ENCODE assay signal across 15 cellular contexts in the genomic region with DNA sequence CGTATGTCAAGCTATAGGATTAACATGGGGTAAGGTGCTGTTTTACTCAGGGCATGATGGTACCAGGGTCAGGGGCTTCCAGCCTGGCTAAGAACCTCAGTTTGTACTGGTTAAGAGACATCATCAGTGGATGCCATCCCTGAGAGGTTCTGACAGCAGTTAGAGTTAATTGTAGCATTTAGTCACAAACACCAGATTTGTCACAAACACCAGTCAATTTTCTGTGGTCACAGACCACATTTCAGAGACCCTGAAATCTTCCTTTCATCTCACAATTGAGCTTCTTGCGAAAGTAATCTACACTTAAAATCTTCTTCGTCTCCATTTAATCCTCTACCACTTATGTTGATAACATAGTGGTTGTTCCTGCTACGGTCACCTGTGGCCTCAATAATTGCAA.
"Had no signal": no experiment of that assay in that cellular context is flagged by ENCODE, and none has a peak within 500 bp of the region (broad histone marks: within the 10 kb centered on the region; RNA-seq: fewer than 3 reads in every experiment).

No MANE protein-coding gene starts in this region.

- ATAC-seq: left lobe of liver; natural killer cell treated with Interleukin-12 subunit alpha and Interleukin-12 subunit beta and Interleukin-15 and Interleukin-18, amount 100 ng/mL, for 72 hours; pancreas; sciatic nerve; stimulated activated memory B cell treated with anti-CD40 and anti-IgM and Interleukin-4, amounts not matched to agents 10 μg/mL and 1 μg/mL and 100 μg/mL, for 72 hours had no signal

- H3K4me1 Mint-ChIP-seq: stimulated activated memory B cell treated with anti-CD40 and anti-IgM and Interleukin-4, amounts not matched to agents 10 μg/mL and 1 μg/mL and 100 μg/mL, for 72 hours had no signal

- H3K27me3 Mint-ChIP-seq: stimulated activated memory B cell treated with anti-CD40 and anti-IgM and Interleukin-4, amounts not matched to agents 10 μg/mL and 1 μg/mL and 100 μg/mL, for 72 hours had no signal

- H3K9me3 Mint-ChIP-seq: activated naive CD4-positive, alpha-beta T cell treated with anti-CD3 and anti-CD28 coated beads for 36 hours; natural killer cell treated with Interleukin-12 subunit alpha and Interleukin-12 subunit beta and Interleukin-15 and Interleukin-18, amount 100 ng/mL, for 72 hours; stimulated activated memory B cell treated with anti-CD40 and anti-IgM and Interleukin-4, amounts not matched to agents 10 μg/mL and 1 μg/mL and 100 μg/mL, for 72 hours had no signal

- H3K27ac Mint-ChIP-seq: activated naive CD4-positive, alpha-beta T cell treated with anti-CD3 and anti-CD28 coated beads for 36 hours; mesothelial cell of epicardium; natural killer cell treated with Interleukin-12 subunit alpha and Interleukin-12 subunit beta and Interleukin-15 and Interleukin-18, amount 100 ng/mL, for 72 hours; stimulated activated memory B cell treated with anti-CD40 and anti-IgM and Interleukin-4, amounts not matched to agents 10 μg/mL and 1 μg/mL and 100 μg/mL, for 72 hours had no signal

- H3K4me3 Mint-ChIP-seq: activated naive CD4-positive, alpha-beta T cell treated with anti-CD3 and anti-CD28 coated beads for 36 hours; mesothelial cell of epicardium; natural killer cell treated with Interleukin-12 subunit alpha and Interleukin-12 subunit beta and Interleukin-15 and Interleukin-18, amount 100 ng/mL, for 72 hours; stimulated activated memory B cell treated with anti-CD40 and anti-IgM and Interleukin-4, amounts not matched to agents 10 μg/mL and 1 μg/mL and 100 μg/mL, for 72 hours had no signal

- H3K36me3 Mint-ChIP-seq: mesothelial cell of epicardium; natural killer cell treated with Interleukin-12 subunit alpha and Interleukin-12 subunit beta and Interleukin-15 and Interleukin-18, amount 100 ng/mL, for 72 hours; stimulated activated memory B cell treated with anti-CD40 and anti-IgM and Interleukin-4, amounts not matched to agents 10 μg/mL and 1 μg/mL and 100 μg/mL, for 72 hours had no signal

- DNase-seq: activated naive CD4-positive, alpha-beta T cell treated with anti-CD3 and anti-CD28 coated beads for 36 hours; adrenal gland; cortex of kidney; erythroblast; foreskin melanocyte; glutamatergic neuron; hypothalamus; pancreas; SK-N-SH; stimulated activated CD4-positive, alpha-beta T cell treated with anti-CD3 and anti-CD28 coated beads, Interleukin-4, amount 100 ng/mL, for 24 hours had no signal
